Comparison of ENCODE assay signal across 19 cellular contexts in the genomic region with DNA sequence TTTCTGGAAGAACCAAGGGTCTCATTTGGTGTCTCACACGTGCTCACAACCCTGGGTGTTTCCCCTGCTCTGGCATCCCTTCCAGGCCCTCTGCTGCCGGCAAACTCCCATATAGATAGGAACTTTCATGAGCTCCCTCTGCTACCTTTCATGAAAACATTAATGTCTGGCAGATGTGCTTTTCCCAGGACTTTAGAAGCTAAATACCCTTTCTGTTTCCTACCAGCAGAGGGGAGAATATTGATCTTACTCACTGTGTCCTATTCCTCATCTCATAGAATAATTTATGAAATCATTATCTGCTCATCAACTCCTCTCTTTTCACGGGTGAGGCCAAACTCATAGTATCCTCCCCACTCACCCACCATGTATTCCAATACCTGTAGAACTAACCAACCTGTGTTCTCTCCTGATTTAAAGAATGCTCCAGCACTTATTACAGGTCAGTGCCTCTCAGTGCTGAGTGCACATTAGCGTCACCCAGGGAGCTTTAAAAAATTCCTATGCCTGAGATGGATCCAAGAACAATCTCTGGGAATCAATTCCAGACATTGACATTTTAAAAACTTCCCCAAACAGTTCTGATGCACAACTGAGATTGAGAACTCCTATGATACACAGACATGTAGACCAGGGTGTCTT.
DNase-seq lines count a peak whose midpoint lies in the region; ATAC-seq, FAIRE-seq and TF ChIP-seq lines count a peak whose summit lies in the region.
"Had no signal": no experiment of that assay in that cellular context is flagged by ENCODE, and none has a peak within 500 bp of the region (broad histone marks: within the 10 kb centered on the region; RNA-seq: fewer than 3 reads in every experiment).

No MANE protein-coding gene starts in this region.

- 86 to 89% methylated on average over 4 of the region's 4 CpGs for WGBS in endodermal cell (ENCODE audit: insufficient coverage in 1 of 2, insufficient read length in 1 of 2), 2 experiments
- 30 to 31% methylated on average over 4 of the region's 4 CpGs for WGBS in pancreas, 2 donors

- H3K4me1 ChIP-seq in PC-3 (ENCODE audit: insufficient read depth, low read length) = peaks cover 17% of the 10 kb centered on the region
- H3K4me1 ChIP-seq in endodermal cell (ENCODE audit: control insufficient read depth, insufficient read depth, low read length) = no peaks in the 10 kb centered on the region
- H3K4me1 ChIP-seq in pancreas = peaks cover 0 to 9% (median 0%) of the 10 kb centered on the region in 3 donors

- peaks cover 7% of the 10 kb centered on the region for H3K9me3 Mint-ChIP-seq in Calu3 (ENCODE audit: low read depth, unreplicated experiment)
- H3K9me3 Mint-ChIP-seq in endodermal cell = no peaks in the 10 kb centered on the region

- no peaks in the 10 kb centered on the region for H3K79me2 ChIP-seq in PC-3 (ENCODE audit: low read length)

- no peaks in the 10 kb centered on the region for H3K27me3 Mint-ChIP-seq in Calu3 (ENCODE audit: unreplicated experiment)
- H3K27me3 Mint-ChIP-seq in endodermal cell (ENCODE audit: insufficient read depth) = no peaks in the 10 kb centered on the region
- H3K27me3 Mint-ChIP-seq: CD4-positive, alpha-beta memory T cell had no signal

- no peak overlapping the region for H3K9ac ChIP-seq in PC-3 (ENCODE audit: low read length)
- no peak overlapping the region for H3K9ac ChIP-seq in endodermal cell (ENCODE audit: extremely low read depth, low read length, poor library complexity, severe bottlenecking)

- H3K4me3 Mint-ChIP-seq in Calu3 (ENCODE audit: low read depth, unreplicated experiment) = no peak overlapping the region
- H3K4me3 Mint-ChIP-seq in endodermal cell = no peak overlapping the region
- H3K4me3 Mint-ChIP-seq: CD4-positive, alpha-beta memory T cell had no signal

- CTCF ChIA-PET in Calu3 (lab: Charles Lee) = no interaction called here
- CTCF ChIA-PET in PC-3 (lab: Charles Lee) = no interaction called here

- no peaks in the 10 kb centered on the region for H3K9me2 ChIP-seq in PC-3 (replicated peaks; ENCODE audit: low read length)

- BruUV-seq in Calu3 (replicated peaks; lab: Mats Ljungman, UMichigan) (no TSS peak), PC-3 (replicated peaks; lab: Mats Ljungman, UMichigan) (no TSS peak)

- H3K4me1 Mint-ChIP-seq in Calu3 (ENCODE audit: low read depth, unreplicated experiment) = peaks cover 15% of the 10 kb centered on the region
- no peaks in the 10 kb centered on the region for H3K4me1 Mint-ChIP-seq in endodermal cell
- H3K4me1 Mint-ChIP-seq: CD4-positive, alpha-beta memory T cell had no signal

- H3K4me2 ChIP-seq in PC-3 (ENCODE audit: low read length) = no peak overlapping the region

- TF ChIP-seq CTCF in Calu3 (IDR thresholded peaks at IDR 0.05; ENCODE audit: unreplicated experiment) (no peak), PC-3 (conservative IDR thresholded peaks at IDR 0.05; ENCODE audit: low read depth, low read length) (peak; percentile 30; the same call in 1 of the 2 replicates), endodermal cell (conservative IDR thresholded peaks at IDR 0.05) (peak; percentile 50), pancreas (IDR thresholded peaks at IDR 0.05) (no peak)

- ATAC-seq in PC-3 (no peak), pancreas (peak; percentile 85 to 98 (median 93)), GM19324 (IDR thresholded peaks at IDR 0.05; ENCODE audit: low FRiP score, unreplicated experiment) (no peak)
- ATAC-seq: Panc1 had no signal

- DNase-seq in Calu3 (no peak), PC-3 (no peak), endodermal cell (no peak), pancreas (peak in 2 of 6 donors; percentile 18 to 21), islet precursor cell (no peak)
- no peak for DNase-seq in stimulated activated CD4-positive, alpha-beta T cell treated with anti-CD3 and anti-CD28 coated beads, Interleukin-4, amount 100 ng/mL, for 1 hour
- DNase-seq: CD4-positive, alpha-beta memory T cell; KG1; MV-4-11; NCI-H187 treated with DMSO at 0.1 percent for 48 hours; NCI-H2227 treated with DMSO at 0.1 percent for 48 hours; NCI-H510A treated with DMSO at 0.1 percent for 48 hours; NCI-H774 had no signal

- H3K27ac ChIP-seq in PC-3 (ENCODE audit: low read length) (no peak overlapping the region), endodermal cell (ENCODE audit: low read depth, low read length) (no peak overlapping the region), pancreas (no peak overlapping the region)
- H3K27ac ChIP-seq: SJSA1 had no signal

- H4K20me1 ChIP-seq in PC-3 (ENCODE audit: low read length) = no peaks in the 10 kb centered on the region

- intact Hi-C loops in Calu3 (cut with micrococcal nuclease; ENCODE audit: unreplicated experiment) = no loop called here
- intact Hi-C loops in PC-3 (cut with micrococcal nuclease) = no loop called here
- intact Hi-C loops in pancreas (cut with DNase I) = no loop called here

- H2AFZ ChIP-seq in PC-3 (ENCODE audit: low read length) = no peak overlapping the region

- POLR2A ChIA-PET in PC-3 (lab: Charles Lee; ENCODE audit: unreplicated experiment) = interaction anchor here (0.6 kb wide), 1 partner anchor 11 kb away, joined by 3 read pairs; no protein-coding TSS in a partner anchor

- H3K36me3 Mint-ChIP-seq in Calu3 (ENCODE audit: insufficient read depth, unreplicated experiment) (no peaks in the 10 kb centered on the region), endodermal cell (ENCODE audit: low read depth) (no peaks in the 10 kb centered on the region)
- H3K36me3 Mint-ChIP-seq: CD4-positive, alpha-beta memory T cell had no signal

- H3K27me3 ChIP-seq in PC-3 (ENCODE audit: low read length) (no peaks in the 10 kb centered on the region), endodermal cell (ENCODE audit: control insufficient read depth, insufficient read depth, low read length, poor library complexity, severe bottlenecking) (no peaks in the 10 kb centered on the region), pancreas (no peaks in the 10 kb centered on the region)
- H3K27me3 ChIP-seq: SJSA1 had no signal

- H3K36me3 ChIP-seq in PC-3 (ENCODE audit: low read depth, low read length) (no peaks in the 10 kb centered on the region), endodermal cell (ENCODE audit: control insufficient read depth, insufficient read depth, low read length) (no peaks in the 10 kb centered on the region), pancreas (no peaks in the 10 kb centered on the region)
- H3K36me3 ChIP-seq: SJSA1 had no signal

- no peak for FAIRE-seq in pancreas (lab: Jason Lieb, UNC)
- FAIRE-seq: GM12891, GM18507, H1 had no signal

- H3F3A ChIP-seq in PC-3 (ENCODE audit: low read length, unreplicated experiment) = no peaks in the 10 kb centered on the region

- H3K27ac Mint-ChIP-seq in Calu3 (ENCODE audit: unreplicated experiment) = peak overlapping the region; percentile 36
- no peak overlapping the region for H3K27ac Mint-ChIP-seq in endodermal cell
- H3K27ac Mint-ChIP-seq: CD4-positive, alpha-beta memory T cell had no signal

- no peak overlapping the region for H3K4me3 ChIP-seq in PC-3 (ENCODE audit: low read length)
- no peak overlapping the region for H3K4me3 ChIP-seq in endodermal cell (ENCODE audit: low read length)
- no peak overlapping the region for H3K4me3 ChIP-seq in pancreas
- H3K4me3 ChIP-seq: SJSA1 had no signal

- H3K9me3 ChIP-seq in PC-3 (ENCODE audit: low read length) (no peaks in the 10 kb centered on the region), endodermal cell (ENCODE audit: control insufficient read depth, low read length) (no peaks in the 10 kb centered on the region), pancreas (no peaks in the 10 kb centered on the region)
- H3K9me3 ChIP-seq: SJSA1 had no signal

Comparison
In these comparisons a context has a peak if more than half of its experiments do, and no peak if none do; other contexts are left out.
1. CTCF ChIP-seq: peak in PC-3 (single experiment) and endodermal cell (single experiment); none in Calu3 (single experiment) and pancreas (0 of 4).
2. ATAC-seq: peak in pancreas (4 of 4); none in PC-3 (single experiment) and GM19324 (single experiment).